8 cellular contexts compared by ENCODE assay signal in the genomic region with DNA sequence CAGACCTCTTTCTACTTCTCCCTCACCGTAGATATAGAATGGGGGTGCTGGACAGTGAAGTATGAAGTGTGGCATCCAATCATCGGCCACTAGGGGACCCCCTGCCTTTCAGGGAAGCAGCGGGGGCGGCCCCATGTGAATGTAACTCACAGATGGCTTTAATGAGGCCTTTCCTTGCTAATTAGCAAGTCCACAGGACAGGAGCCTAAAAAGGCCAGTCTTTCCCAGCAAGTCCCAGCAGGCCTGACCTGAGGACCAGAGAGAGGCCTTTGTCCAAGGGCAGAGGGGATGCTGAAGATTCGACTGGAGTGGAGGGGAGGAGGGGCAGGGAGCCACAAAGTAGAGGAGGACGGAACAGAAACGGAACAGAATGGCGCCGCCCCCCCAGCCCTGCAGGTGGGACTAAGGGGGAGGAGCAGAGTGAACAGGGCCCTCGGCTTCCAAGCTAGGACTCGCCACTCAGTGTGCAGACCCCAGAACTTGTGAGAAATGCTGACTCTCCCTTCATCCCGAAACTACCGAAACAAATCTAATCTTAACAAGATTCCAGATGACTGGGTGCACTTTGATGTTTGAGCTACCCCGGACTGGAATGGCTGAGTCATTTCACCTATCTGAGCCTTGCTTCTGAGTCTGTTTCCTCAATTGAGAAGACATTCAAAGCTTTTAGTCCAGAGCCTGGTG.
DNase-seq lines count a peak whose midpoint lies in the region; ATAC-seq and FAIRE-seq lines count a peak whose summit lies in the region.

No MANE protein-coding gene starts in this region.

- FAIRE-seq in G401.6 (lab: Jason Lieb, UNC): peak; percentile 74

- H3K4me1 ChIP-seq in HUES48 (ENCODE audit: control insufficient read depth, insufficient read depth, low read length): peaks cover 64% of the 10 kb centered on the region

- H3K9me3 ChIP-seq in HUES48 (ENCODE audit: control insufficient read depth, insufficient read depth, low read length): no peaks in the 10 kb centered on the region

- peak overlapping the region; percentile 65 for H3K9ac ChIP-seq in HUES48 (ENCODE audit: low read depth, low read length)

- H3K27ac ChIP-seq in HUES48 (ENCODE audit: low read depth, low read length): peak overlapping the region; percentile 98

- peak overlapping the region; percentile 44 for H3K4me3 ChIP-seq in HUES48 (ENCODE audit: low read depth, low read length)

- no peaks in the 10 kb centered on the region for H3K27me3 ChIP-seq in HUES48 (ENCODE audit: control insufficient read depth, insufficient read depth, low read length)

- DNase-seq in activated CD8-positive, alpha-beta memory T cell treated with anti-CD3 and anti-CD28 coated beads for 24 hours: peak; percentile 70
- DNase-seq in iPS DF 19.7 (ENCODE audit: low read depth, low spot score) (peak; percentile 95), D341Med (ENCODE audit: low spot score) (no peak)
- peak; percentile 17 for DNase-seq in stimulated activated CD8-positive, alpha-beta memory T cell treated with anti-CD3 and anti-CD28 coated beads, Interleukin-15, amount 100 ng/mL, for 48 hours (ENCODE audit: low read depth in 2 of 2)

- ATAC-seq in HG02884 (IDR thresholded peaks at IDR 0.05; ENCODE audit: unreplicated experiment) (no peak), GM21360 (IDR thresholded peaks at IDR 0.05; ENCODE audit: unreplicated experiment) (no peak)

- H3K36me3 ChIP-seq in HUES48 (ENCODE audit: control insufficient read depth, insufficient read depth, low read length): peaks cover 31% of the 10 kb centered on the region
